In the genomic region with DNA sequence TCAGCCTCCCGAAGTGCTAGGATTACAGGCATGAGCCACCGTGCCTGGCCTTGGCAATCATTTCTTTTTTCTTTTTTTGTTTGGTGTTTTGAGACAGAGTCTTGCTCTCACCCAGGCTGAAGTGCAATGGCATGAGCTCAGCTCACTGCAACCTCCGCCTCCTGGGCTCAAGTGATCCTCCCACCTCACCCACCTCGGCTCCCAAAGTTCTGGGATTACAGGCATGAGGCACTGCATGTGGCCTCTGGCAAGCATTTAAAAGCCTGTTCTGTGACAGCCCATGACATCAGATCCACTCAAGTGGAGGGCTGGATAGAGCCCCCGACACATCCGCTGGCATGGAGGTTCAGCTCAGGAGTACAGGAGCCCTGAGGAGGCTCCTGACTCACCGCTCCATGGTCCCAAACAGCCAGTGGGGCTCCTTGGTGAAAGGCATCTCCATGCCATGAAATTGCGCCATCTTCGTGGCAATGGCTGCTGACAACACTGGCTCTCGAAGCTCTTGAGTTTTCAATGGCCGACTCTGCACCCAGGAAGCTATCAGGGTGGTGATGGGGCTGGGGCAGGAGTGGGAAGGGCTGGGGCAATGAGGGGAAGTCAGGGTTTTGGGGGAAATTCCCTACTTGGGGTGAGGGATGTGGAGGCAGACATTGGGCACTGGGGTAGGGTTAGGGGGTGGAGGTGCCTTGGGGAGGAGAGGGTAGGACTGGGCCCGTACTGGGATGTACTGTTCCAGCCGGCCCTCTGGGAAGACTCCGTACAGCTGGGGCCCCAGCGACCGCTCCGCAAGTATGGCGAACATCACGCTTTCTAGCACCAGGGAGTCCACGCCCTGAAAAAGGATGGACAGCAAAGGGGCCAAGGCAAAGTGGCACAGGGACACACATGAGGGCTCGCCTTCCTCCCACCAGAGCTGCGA, we compare ENCODE assay signal across 1 cellular context.
TF ChIP-seq lines count a peak whose summit lies in the region.

No MANE protein-coding gene starts in this region.

TF ChIP-seq in A549, 52 proteins besides CTCF, POLR2A, EP300 and RAD21 (continued from another document):
- no peak for TF ChIP-seq KDM1A (IDR thresholded peaks at IDR 0.05; ENCODE audit: low read depth)
- TF ChIP-seq CBX2 (IDR thresholded peaks at IDR 0.05; ENCODE audit: borderline replicate concordance, low read depth), result no peak
- no peak for TF ChIP-seq RARB (CRISPR knock-in tag; IDR thresholded peaks at IDR 0.05)
- no peak for TF ChIP-seq ELK1 (IDR thresholded peaks at IDR 0.05; ENCODE audit: low read depth, low read length)
- no peak for TF ChIP-seq CHD4 (IDR thresholded peaks at IDR 0.05; ENCODE audit: borderline replicate concordance)
- TF ChIP-seq GATA3 (IDR thresholded peaks at IDR 0.05; ENCODE audit: borderline replicate concordance), result no peak
- no peak for TF ChIP-seq NFE2L2 (conservative IDR thresholded peaks at IDR 0.05; ENCODE audit: low read length)
- no peak for TF ChIP-seq MAFK (IDR thresholded peaks at IDR 0.05; ENCODE audit: partially characterized antibody)
- no peak for TF ChIP-seq FOSL2 (IDR thresholded peaks at IDR 0.05)
- no peak for TF ChIP-seq FOSL2 (CRISPR knock-in tag; IDR thresholded peaks at IDR 0.05)
- TF ChIP-seq TP53 (CRISPR knock-in tag; IDR thresholded peaks at IDR 0.05), result no peak
- TF ChIP-seq ZFP36 (IDR thresholded peaks at IDR 0.05; ENCODE audit: borderline replicate concordance, partially characterized antibody), result no peak
- no peak for TF ChIP-seq CHD2 (IDR thresholded peaks at IDR 0.05; ENCODE audit: low read length, partially characterized antibody)
